Comparison of ENCODE assay signal across 9 cellular contexts in the genomic region with DNA sequence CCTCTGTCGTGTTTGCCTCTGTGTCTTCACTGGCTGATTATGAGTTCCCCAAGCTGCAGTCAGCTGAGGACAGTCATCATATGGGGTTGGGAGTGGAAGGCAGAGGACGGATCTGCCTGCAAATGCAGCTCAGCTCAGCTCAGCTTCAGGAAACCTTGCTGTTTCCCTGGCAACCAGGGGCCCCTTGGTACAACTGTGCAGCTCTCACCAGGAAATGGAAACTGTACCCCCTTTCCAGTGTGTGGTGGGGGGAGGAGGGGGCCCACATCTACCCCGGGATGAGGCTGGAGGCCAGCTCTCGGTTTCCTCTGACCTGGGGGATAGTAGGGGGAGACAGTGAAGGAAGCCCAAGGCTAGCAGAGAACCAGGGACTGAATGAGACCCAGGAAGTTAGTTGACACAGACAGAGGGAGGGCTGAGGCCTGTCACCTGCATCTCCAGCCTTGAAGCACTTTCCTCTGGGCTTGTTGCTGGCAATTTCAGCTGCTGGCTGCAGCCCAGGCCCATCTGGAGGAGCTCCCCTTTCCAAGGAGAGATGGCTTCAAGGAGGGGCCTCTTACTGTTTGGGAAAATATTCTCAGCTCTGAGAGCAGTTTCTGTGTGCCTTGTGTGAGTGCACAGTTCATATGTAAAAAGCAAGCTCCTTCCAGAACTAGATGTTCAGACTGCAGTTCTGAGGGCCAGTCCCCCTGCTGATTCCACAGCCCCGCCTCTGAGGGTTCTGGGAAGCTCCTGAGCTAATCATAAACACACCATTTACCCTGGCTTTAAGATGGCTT. TPM values are rescaled to one million over a fixed set of nuclear protein-coding genes. Genes with fewer than 3 reads are reported as not detected.
DNase-seq lines count a peak whose midpoint lies in the region; ATAC-seq and TF ChIP-seq lines count a peak whose summit lies in the region.
"Had no signal": no experiment of that assay in that cellular context is flagged by ENCODE, and none has a peak within 500 bp of the region (broad histone marks: within the 10 kb centered on the region; RNA-seq: fewer than 3 reads in every experiment).

No MANE protein-coding gene starts in this region.

- no peaks in the 10 kb centered on the region for H3K9me3 ChIP-seq in RWPE2 (ENCODE audit: severe bottlenecking)
- H3K9me3 ChIP-seq: A549 had no signal

- peaks cover 17% of the 10 kb centered on the region for H3K36me3 ChIP-seq in RWPE2 (ENCODE audit: low read depth)

- no peaks in the 10 kb centered on the region for H3K27me3 ChIP-seq in RWPE2 (ENCODE audit: insufficient read depth, poor library complexity, severe bottlenecking)

- peak; percentile 52 for ATAC-seq in HG02943 (IDR thresholded peaks at IDR 0.05; ENCODE audit: low read depth, unreplicated experiment)
- ATAC-seq in RWPE2 (ENCODE audit: low read depth): peak; percentile 32; the same call in 2 of the 3 replicates
- peak; percentile 53 for ATAC-seq in activated naive CD8-positive, alpha-beta T cell treated with anti-CD3 and anti-CD28 coated beads, Interleukin-2, amount 50 U/mL, for 24 hours

- H3K27me3 Mint-ChIP-seq in activated naive CD8-positive, alpha-beta T cell treated with anti-CD3 and anti-CD28 coated beads, Interleukin-2, amount 50 U/mL, for 24 hours: no peaks in the 10 kb centered on the region
- peaks cover 0 to 6% (median 4%) of the 10 kb centered on the region in 3 donors for H3K27me3 Mint-ChIP-seq in immature natural killer cell (ENCODE audit: low read depth in 3 of 3)

- H3K4me3 Mint-ChIP-seq in activated naive CD8-positive, alpha-beta T cell treated with anti-CD3 and anti-CD28 coated beads, Interleukin-2, amount 50 U/mL, for 24 hours: peak overlapping the region; percentile 95
- H3K4me3 Mint-ChIP-seq in immature natural killer cell: peak overlapping the region; percentile 74 to 88 (median 77)

- H3K9me3 Mint-ChIP-seq in activated naive CD8-positive, alpha-beta T cell treated with anti-CD3 and anti-CD28 coated beads, Interleukin-2, amount 50 U/mL, for 24 hours: no peaks in the 10 kb centered on the region
- no peaks in the 10 kb centered on the region for H3K9me3 Mint-ChIP-seq in immature natural killer cell

- H3K4me3 ChIP-seq in RWPE2 (ENCODE audit: severe bottlenecking): no peak overlapping the region
- H3K4me3 ChIP-seq: A549 had no signal

- DNase-seq in NCI-H146 (lab: John Stamatoyannopoulos, UW) (peak; percentile 23), NCI-H146 treated with DMSO at 0.1 percent for 48 hours (lab: John Stamatoyannopoulos, UW; ENCODE audit: unreplicated experiment) (no peak), RWPE2 (ENCODE audit: low spot score) (no peak), immature natural killer cell (peak; percentile 56 to 67 (median 64)), HUDEP-2 (lab: John Stamatoyannopoulos, UW; ENCODE audit: unreplicated experiment in 76 of 76) (no peak)
- peak; percentile 73 for DNase-seq in activated naive CD8-positive, alpha-beta T cell treated with anti-CD3 and anti-CD28 coated beads, Interleukin-2, amount 50 U/mL, for 24 hours
- DNase-seq in stimulated activated CD4-positive, alpha-beta T cell treated with anti-CD3 and anti-CD28 coated beads, Interleukin-4, amount 100 ng/mL, for 24 hours: peak; percentile 68

- peak overlapping the region; percentile 96 for H3K27ac Mint-ChIP-seq in activated naive CD8-positive, alpha-beta T cell treated with anti-CD3 and anti-CD28 coated beads, Interleukin-2, amount 50 U/mL, for 24 hours
- H3K27ac Mint-ChIP-seq in immature natural killer cell: peak overlapping the region; percentile 79 to 97 (median 96)

- H3K27ac ChIP-seq in RWPE2 (ENCODE audit: poor library complexity, severe bottlenecking): no peak overlapping the region

- TF ChIP-seq CTCF in RWPE2 (IDR thresholded peaks at IDR 0.05; ENCODE audit: poor library complexity, severe bottlenecking): no peak

- H3K4me1 Mint-ChIP-seq in activated naive CD8-positive, alpha-beta T cell treated with anti-CD3 and anti-CD28 coated beads, Interleukin-2, amount 50 U/mL, for 24 hours: peaks cover 99% of the 10 kb centered on the region
- peaks cover 100% of the 10 kb centered on the region in 2 donors for H3K4me1 Mint-ChIP-seq in immature natural killer cell

- peaks cover 5% of the 10 kb centered on the region for H3K4me1 ChIP-seq in RWPE2 (ENCODE audit: insufficient read depth, poor library complexity, severe bottlenecking)
- H3K4me1 ChIP-seq: A549 had no signal

- peaks cover 56% of the 10 kb centered on the region for H3K36me3 Mint-ChIP-seq in activated naive CD8-positive, alpha-beta T cell treated with anti-CD3 and anti-CD28 coated beads, Interleukin-2, amount 50 U/mL, for 24 hours (ENCODE audit: low read depth)
- H3K36me3 Mint-ChIP-seq in immature natural killer cell: peaks cover 5 to 19% (median 11%) of the 10 kb centered on the region in 3 donors

RNA-seq across cellular contexts. Expression of gene ANXA6, which starts 6.9 kb away (rescaled TPM):
- polyA plus RNA-seq in immature natural killer cell: 100 to 1,000 TPM; 313 to 679 (median 395) TPM

Comparison
In these comparisons a context has a peak if more than half of its experiments do, and no peak if none do; other contexts are left out.
1. DNase-seq: peak in NCI-H146 (single experiment), activated naive CD8-positive, alpha-beta T cell treated with anti-CD3 and anti-CD28 coated beads, Interleukin-2, amount 50 U/mL, for 24 hours (single experiment), immature natural killer cell (3 of 3) and stimulated activated CD4-positive, alpha-beta T cell treated with anti-CD3 and anti-CD28 coated beads, Interleukin-4, amount 100 ng/mL, for 24 hours (single experiment); none in NCI-H146 treated with DMSO at 0.1 percent for 48 hours (single experiment), RWPE2 (single experiment) and HUDEP-2 (0 of 76).
2. Peak in every context shown above with its lines, with median percentiles within 50 percentile points of each other: ATAC-seq.